28 cellular contexts compared by ENCODE assay signal in the genomic region with DNA sequence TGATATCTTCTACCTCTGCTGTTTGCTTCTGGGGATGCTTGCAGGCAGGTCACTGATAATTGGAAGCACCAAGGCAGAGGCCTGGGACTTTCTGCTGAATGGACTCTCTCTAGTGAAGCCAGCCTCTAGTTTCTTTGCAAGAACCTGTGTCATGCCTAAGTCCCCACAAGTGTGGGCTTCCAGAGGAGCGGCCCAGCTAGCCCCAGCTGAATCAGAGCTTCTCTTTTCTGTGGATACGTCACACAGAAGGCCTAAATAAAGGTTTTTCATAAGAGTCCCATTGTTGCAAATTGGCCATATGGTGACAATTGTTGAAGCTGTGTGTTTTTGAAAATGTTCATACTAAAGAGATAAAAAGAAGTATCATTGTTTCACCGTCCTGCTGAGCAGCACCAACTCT. TPM values are rescaled to one million over a fixed set of nuclear protein-coding genes. Genes with fewer than 3 reads are reported as not detected.
"Had no signal": no experiment of that assay in that cellular context is flagged by ENCODE, and none has a peak within 500 bp of the region (broad histone marks: within the 10 kb centered on the region; RNA-seq: fewer than 3 reads in every experiment).

No MANE protein-coding gene starts in this region.

- H3K27ac Mint-ChIP-seq: immature natural killer cell; naive thymus-derived CD4-positive, alpha-beta T cell; nephron progenitor cell; stimulated activated effector memory CD8-positive, alpha-beta T cell treated with anti-CD3 and anti-CD28 coated beads, Interleukin-12 subunit alpha, Interleukin-12 subunit beta, amount 100 ng/mL, for 72 hours; stimulated activated naive CD8-positive, alpha-beta T cell treated with anti-CD3 and anti-CD28 coated beads, Interleukin-15, Interleukin-2, amounts not matched to agents 100 ng/mL and 50 ng/mL, for 24 hours had no signal

- H3K4me1 Mint-ChIP-seq: immature natural killer cell; naive thymus-derived CD4-positive, alpha-beta T cell had no signal

- H3K9me3 ChIP-seq: esophagus muscularis mucosa, gastrocnemius medialis, left ventricle myocardium inferior, neutrophil, right atrium auricular region had no signal

- ATAC-seq: gastrocnemius medialis; left cardiac atrium; naive thymus-derived CD4-positive, alpha-beta T cell; stimulated activated effector memory CD8-positive, alpha-beta T cell treated with anti-CD3 and anti-CD28 coated beads, Interleukin-12 subunit alpha, Interleukin-12 subunit beta, amount 100 ng/mL, for 72 hours had no signal

- H3K27me3 ChIP-seq: esophagus muscularis mucosa, gastrocnemius medialis, neutrophil, right atrium auricular region had no signal

- H3K36me3 ChIP-seq: esophagus muscularis mucosa, gastrocnemius medialis, left ventricle myocardium inferior, neutrophil, right atrium auricular region had no signal

- H3K27me3 Mint-ChIP-seq: stimulated activated naive CD8-positive, alpha-beta T cell treated with anti-CD3 and anti-CD28 coated beads, Interleukin-15, Interleukin-2, amounts not matched to agents 100 ng/mL and 50 ng/mL, for 24 hours had no signal

- H3K4me1 ChIP-seq: right atrium auricular region had no signal

- H3K36me3 Mint-ChIP-seq: immature natural killer cell; naive thymus-derived CD4-positive, alpha-beta T cell; stimulated activated effector memory CD8-positive, alpha-beta T cell treated with anti-CD3 and anti-CD28 coated beads, Interleukin-12 subunit alpha, Interleukin-12 subunit beta, amount 100 ng/mL, for 72 hours had no signal

- DNase-seq: effector memory CD4-positive, alpha-beta T cell; gastrocnemius medialis; glutamatergic neuron; immature natural killer cell; left cardiac atrium; left ventricle myocardium inferior; mesendoderm; naive thymus-derived CD4-positive, alpha-beta T cell; nephron progenitor cell; posterior cingulate gyrus; stimulated activated CD4-positive, alpha-beta T cell treated with anti-CD3 and anti-CD28 coated beads, Interleukin-4, amount 100 ng/mL, for 1 hour; stimulated activated CD8-positive, alpha-beta memory T cell treated with anti-CD3 and anti-CD28 coated beads, Interleukin-4, amount 100 ng/mL, for 48 hours; trophoblast cell had no signal

- H3K4me3 Mint-ChIP-seq: immature natural killer cell; naive thymus-derived CD4-positive, alpha-beta T cell; nephron progenitor cell; stimulated activated effector memory CD8-positive, alpha-beta T cell treated with anti-CD3 and anti-CD28 coated beads, Interleukin-12 subunit alpha, Interleukin-12 subunit beta, amount 100 ng/mL, for 72 hours; stimulated activated naive CD8-positive, alpha-beta T cell treated with anti-CD3 and anti-CD28 coated beads, Interleukin-15, Interleukin-2, amounts not matched to agents 100 ng/mL and 50 ng/mL, for 24 hours had no signal

- H3K4me3 ChIP-seq: coronary artery, esophagus muscularis mucosa, gastrocnemius medialis, left ventricle myocardium inferior, lung, right atrium auricular region had no signal

- H3K9me3 Mint-ChIP-seq: immature natural killer cell; naive thymus-derived CD4-positive, alpha-beta T cell; stimulated activated effector memory CD8-positive, alpha-beta T cell treated with anti-CD3 and anti-CD28 coated beads, Interleukin-12 subunit alpha, Interleukin-12 subunit beta, amount 100 ng/mL, for 72 hours; stimulated activated naive CD8-positive, alpha-beta T cell treated with anti-CD3 and anti-CD28 coated beads, Interleukin-15, Interleukin-2, amounts not matched to agents 100 ng/mL and 50 ng/mL, for 24 hours had no signal

- H3K27ac ChIP-seq: coronary artery, epithelial cell of prostate, esophagus muscularis mucosa, gastrocnemius medialis, left ventricle myocardium inferior, neutrophil, right atrium auricular region had no signal

RNA-seq across cellular contexts. Expression of a gene that starts 6.8 kb away (rescaled TPM):
- total RNA-seq: cardiac septum; cerebellum; esophagus muscularis mucosa; fibroblast of villous mesenchyme; gastrocnemius medialis; left cardiac atrium; left ventricle myocardium inferior; lung; mononuclear cell; naive thymus-derived CD4-positive, alpha-beta T cell; osteoblast; pulmonary artery endothelial cell; right atrium auricular region; urinary bladder had no signal
